ENCODE assay signal across 9 cellular contexts in the genomic region with DNA sequence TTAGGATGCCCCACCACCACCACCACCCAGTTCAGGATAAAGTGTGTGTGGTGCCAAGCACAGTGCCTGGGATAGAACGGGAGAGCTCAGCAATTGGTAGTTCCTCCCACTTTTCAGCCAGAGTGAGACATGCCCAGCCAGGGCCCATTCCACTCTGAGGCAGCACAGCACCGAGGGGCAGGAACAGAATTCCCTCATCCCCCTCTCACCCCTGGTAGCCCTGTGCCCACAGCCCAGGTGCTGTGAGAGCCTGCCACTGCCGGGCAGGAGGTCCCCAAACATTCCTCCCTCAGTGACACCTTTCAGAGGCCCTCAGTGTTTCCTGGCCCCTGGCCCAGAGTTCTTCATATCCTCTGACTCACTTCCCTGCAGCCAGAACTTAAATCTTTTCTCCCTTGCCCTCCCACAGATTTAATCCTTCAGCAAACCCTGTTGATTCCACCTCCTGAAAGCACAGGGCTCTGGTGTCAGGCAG.
DNase-seq lines count a peak whose midpoint lies in the region; TF ChIP-seq lines count a peak whose summit lies in the region.
"Had no signal": no experiment of that assay in that cellular context is flagged by ENCODE, and none has a peak within 500 bp of the region (broad histone marks: within the 10 kb centered on the region; RNA-seq: fewer than 3 reads in every experiment).

No MANE protein-coding gene starts in this region.

- H3K27me3 ChIP-seq in ACC112 (ENCODE audit: insufficient read depth, low read length) (no peaks in the 10 kb centered on the region), adipocyte (replicated peaks; ENCODE audit: control insufficient read depth, insufficient read depth, low read length) (peaks cover 14% of the 10 kb centered on the region)

- H3K4me3 ChIP-seq in ACC112 (ENCODE audit: low read depth, low read length) (no peak overlapping the region), HEK293 (ENCODE audit: low read depth, low read length) (no peak overlapping the region), adipocyte (ENCODE audit: low read length) (no peak overlapping the region)
- H3K4me3 ChIP-seq: HAP-1 had no signal

- H3K27ac ChIP-seq in ACC112 (ENCODE audit: low read depth, low read length) (peak overlapping the region; percentile 64), HEK293 (ENCODE audit: extremely low read depth, low read depth, low read length) (no peak overlapping the region)

- CTCF ChIA-PET in HEK293 (lab: Yijun Ruan, JAX): interaction anchor here (0.5 to 4.2 kb wide), 34 partner anchors 8 to 1106 kb away, joined by 3 to 32 read pairs (median 4); a partner anchor contains a TSS

- no peaks in the 10 kb centered on the region for H3K36me3 ChIP-seq in ACC112 (ENCODE audit: insufficient read depth, low read length)
- H3K36me3 ChIP-seq in HEK293 (ENCODE audit: control insufficient read depth in 2 of 2, insufficient read depth in 1 of 2, low read length in 2 of 2): no peaks in the 10 kb centered on the region
- H3K36me3 ChIP-seq in adipocyte (ENCODE audit: control insufficient read depth, insufficient read depth, low read length, severe bottlenecking): no peaks in the 10 kb centered on the region
- H3K36me3 ChIP-seq: HAP-1 had no signal

- no peak for TF ChIP-seq CTCF in HEK293 (tag by site-specific recombination; IDR thresholded peaks at IDR 0.05)

- POLR2A ChIA-PET in HEK293 (lab: Yijun Ruan, JAX): no interaction called here

- DNase-seq in adipocyte (ENCODE audit: low read depth) (peak; percentile 69), iris pigment epithelial cell (ENCODE audit: low read depth) (peak; percentile 80), NCI-H2029 treated with DMSO at 0.1 percent for 48 hours (lab: John Stamatoyannopoulos, UW) (no peak), GM19238 (ENCODE audit: insufficient read length, low spot score) (no peak), SKM-1 treated with dmso at 0.1 percent for 144 hours (lab: John Stamatoyannopoulos, UW; ENCODE audit: unreplicated experiment) (no peak)
- DNase-seq in stimulated activated CD4-positive, alpha-beta T cell treated with anti-CD3 and anti-CD28 coated beads, Interleukin-4, amount 100 ng/mL, for 1 hour: no peak

- H2AFZ ChIP-seq in ACC112 (ENCODE audit: low read length, unreplicated experiment): peak overlapping the region; percentile 82

- H3K79me2 ChIP-seq in ACC112 (ENCODE audit: control insufficient read depth, insufficient read depth, low read length, unreplicated experiment): no peaks in the 10 kb centered on the region

- H3K9ac ChIP-seq in adipocyte (ENCODE audit: low read length): no peak overlapping the region

- H3K9me3 ChIP-seq in HEK293 (ENCODE audit: control insufficient read depth, insufficient read depth, low read depth, low read length): no peaks in the 10 kb centered on the region
- H3K9me3 ChIP-seq in adipocyte (ENCODE audit: control insufficient read depth, low read length): no peaks in the 10 kb centered on the region
- H3K9me3 ChIP-seq: HAP-1 had no signal

- H3K4me1 ChIP-seq in ACC112 (ENCODE audit: control insufficient read depth, insufficient read depth, low read length, unreplicated experiment) (peaks cover 39% of the 10 kb centered on the region), HEK293 (ENCODE audit: control insufficient read depth, insufficient read depth, low read length) (no peaks in the 10 kb centered on the region; the same call in 1 of the 2 replicates), adipocyte (ENCODE audit: control insufficient read depth, insufficient read depth, low read length) (peaks cover 25% of the 10 kb centered on the region)

TF ChIP-seq in HEK293, 187 proteins besides CTCF, POLR2A, EP300 and RAD21:
- 0 out of 2 replicates have a peak, but pooled peaks have one; percentile 24 for TF ChIP-seq GFI1B (tag by site-specific recombination; IDR thresholded peaks at IDR 0.05)
- TF ChIP-seq SCRT2 (tag by site-specific recombination; IDR thresholded peaks at IDR 0.05): peak; percentile 69; the same call in 1 of the 2 replicates
- peak; percentile 42 for TF ChIP-seq ZIC2 (tag by site-specific recombination; IDR thresholded peaks at IDR 0.05)
- 0 out of 2 replicates have a peak, but pooled peaks have one; percentile 7 for TF ChIP-seq ZBTB20 (tag by site-specific recombination; IDR thresholded peaks at IDR 0.05)
- TF ChIP-seq ZNF514 (tag by site-specific recombination; IDR thresholded peaks at IDR 0.05): no peak
- TF ChIP-seq ZBTB7A (tag by site-specific recombination; IDR thresholded peaks at IDR 0.05; ENCODE audit: low read depth): no peak
- TF ChIP-seq ZNF335 (tag by site-specific recombination; conservative IDR thresholded peaks at IDR 0.05): peak; percentile 64
- peak; percentile 78 for TF ChIP-seq GLIS1 (tag by site-specific recombination; IDR thresholded peaks at IDR 0.05)
- no peak for TF ChIP-seq ZNF837 (tag by site-specific recombination; IDR thresholded peaks at IDR 0.05)

Comparison
In these comparisons a context has a peak if more than half of its experiments do, and no peak if none do; other contexts are left out.
1. DNase-seq: peak in adipocyte (single experiment) and iris pigment epithelial cell (single experiment); none in NCI-H2029 treated with DMSO at 0.1 percent for 48 hours (single experiment), stimulated activated CD4-positive, alpha-beta T cell treated with anti-CD3 and anti-CD28 coated beads, Interleukin-4, amount 100 ng/mL, for 1 hour (single experiment), GM19238 (single experiment) and SKM-1 treated with dmso at 0.1 percent for 144 hours (single experiment).